Comparison of ENCODE assay signal across 23 cellular contexts in the genomic region with DNA sequence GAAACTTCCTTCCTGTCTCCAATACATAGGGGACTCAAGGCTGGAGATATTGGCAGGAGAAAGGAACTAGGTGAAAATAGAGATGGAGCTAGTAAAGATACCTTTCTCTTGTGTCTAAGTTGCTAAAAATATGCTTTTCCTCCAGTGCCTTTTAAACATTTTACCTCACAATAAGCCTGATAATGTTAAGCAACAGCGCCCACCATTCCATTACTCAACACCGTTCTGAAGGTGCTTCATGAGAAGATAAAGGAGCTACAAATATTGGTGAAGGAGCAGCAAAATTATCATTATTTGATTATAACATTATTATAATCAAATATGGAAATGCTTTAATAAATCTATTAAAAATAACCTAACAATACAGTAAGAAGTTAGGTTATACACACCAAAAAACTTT.
DNase-seq lines count a peak whose midpoint lies in the region; ATAC-seq and TF ChIP-seq lines count a peak whose summit lies in the region.
"Had no signal": no experiment of that assay in that cellular context is flagged by ENCODE, and none has a peak within 500 bp of the region (broad histone marks: within the 10 kb centered on the region; RNA-seq: fewer than 3 reads in every experiment).

No MANE protein-coding gene starts in this region.

- H3K79me2 ChIP-seq in neural progenitor cell (ENCODE audit: low read depth), result no peaks in the 10 kb centered on the region

- H3K9ac ChIP-seq in endodermal cell (ENCODE audit: extremely low read depth, low read length, poor library complexity, severe bottlenecking), result no peak overlapping the region
- no peak overlapping the region for H3K9ac ChIP-seq in neural progenitor cell
- H3K9ac ChIP-seq: BLaER1 had no signal

- no peak overlapping the region for H2AFZ ChIP-seq in neural progenitor cell (replicated peaks)

- no peaks in the 10 kb centered on the region for H4K20me1 ChIP-seq in neural progenitor cell (ENCODE audit: low read depth)
- H4K20me1 ChIP-seq: BLaER1 had no signal

- peaks cover 7% of the 10 kb centered on the region for H3K27me3 ChIP-seq in endodermal cell (ENCODE audit: control insufficient read depth, insufficient read depth, low read length, poor library complexity, severe bottlenecking)
- H3K27me3 ChIP-seq in neural progenitor cell, result no peaks in the 10 kb centered on the region
- H3K27me3 ChIP-seq: BE2C, BLaER1 had no signal

- H3K9me3 ChIP-seq in endodermal cell (ENCODE audit: control insufficient read depth, low read length), result no peaks in the 10 kb centered on the region
- no peaks in the 10 kb centered on the region for H3K9me3 ChIP-seq in neural progenitor cell (ENCODE audit: low read depth)
- H3K9me3 ChIP-seq: A549, BE2C, BLaER1 had no signal

- H3K9me3 Mint-ChIP-seq in endodermal cell, result no peaks in the 10 kb centered on the region
- no peaks in the 10 kb centered on the region for H3K9me3 Mint-ChIP-seq in neural progenitor cell
- H3K9me3 Mint-ChIP-seq: CD14-positive monocyte; CD8-positive, alpha-beta memory T cell had no signal

- H3K4me3 Mint-ChIP-seq in endodermal cell (no peak overlapping the region), neural progenitor cell (no peak overlapping the region)
- H3K4me3 Mint-ChIP-seq: CD14-positive monocyte; CD4-positive, alpha-beta memory T cell; CD4-positive, CD25-positive, alpha-beta regulatory T cell; CD8-positive, alpha-beta memory T cell had no signal

- H3K36me3 ChIP-seq in endodermal cell (ENCODE audit: control insufficient read depth, insufficient read depth, low read length), result no peaks in the 10 kb centered on the region
- H3K36me3 ChIP-seq in neural progenitor cell, result no peaks in the 10 kb centered on the region
- H3K36me3 ChIP-seq: BE2C, BLaER1 had no signal

- H3K4me1 ChIP-seq in endodermal cell (ENCODE audit: control insufficient read depth, insufficient read depth, low read length) (peaks cover 28% of the 10 kb centered on the region), neural progenitor cell (peaks cover 15% of the 10 kb centered on the region)
- H3K4me1 ChIP-seq: BE2C, BLaER1 had no signal

- H3K27me3 Mint-ChIP-seq in endodermal cell (ENCODE audit: insufficient read depth) (peaks cover 18% of the 10 kb centered on the region), neural progenitor cell (ENCODE audit: insufficient read depth, low read depth) (peaks cover 7% of the 10 kb centered on the region)

- peaks cover 9% of the 10 kb centered on the region for H3F3A ChIP-seq in neural progenitor cell (ENCODE audit: low read depth)

- 100% methylated on average over 2 of the region's 2 CpGs; no CpG with 5 or more reads in 1 of the 2 experiments for WGBS in endodermal cell (ENCODE audit: insufficient coverage in 1 of 2, insufficient read length in 1 of 2), 2 experiments

- H3K27ac Mint-ChIP-seq in endodermal cell (no peak overlapping the region), neural progenitor cell (peak overlapping the region; percentile 60)
- H3K27ac Mint-ChIP-seq: CD14-positive monocyte; CD4-positive, alpha-beta memory T cell; CD4-positive, CD25-positive, alpha-beta regulatory T cell; CD8-positive, alpha-beta memory T cell had no signal

- H3K4me1 Mint-ChIP-seq in endodermal cell (peaks cover 41% of the 10 kb centered on the region), neural progenitor cell (peaks cover 49% of the 10 kb centered on the region)
- H3K4me1 Mint-ChIP-seq: CD4-positive, alpha-beta memory T cell; CD4-positive, CD25-positive, alpha-beta regulatory T cell; CD8-positive, alpha-beta memory T cell had no signal

- H3K36me3 Mint-ChIP-seq in endodermal cell (ENCODE audit: low read depth) (no peaks in the 10 kb centered on the region), neural progenitor cell (no peaks in the 10 kb centered on the region)
- H3K36me3 Mint-ChIP-seq: CD14-positive monocyte; CD4-positive, alpha-beta memory T cell; CD4-positive, CD25-positive, alpha-beta regulatory T cell; CD8-positive, alpha-beta memory T cell had no signal

- H3K4me3 ChIP-seq in endodermal cell (ENCODE audit: low read length) (no peak overlapping the region), neural progenitor cell (no peak overlapping the region)
- H3K4me3 ChIP-seq: A549, BLaER1, GM12878 had no signal

- H3K27ac ChIP-seq in VCaP (peak overlapping the region; percentile 27), endodermal cell (ENCODE audit: low read depth, low read length) (peak overlapping the region; percentile 50), neural progenitor cell (no peak overlapping the region)
- H3K27ac ChIP-seq: 22Rv1, A549, BLaER1 had no signal

- DNase-seq in endodermal cell (no peak), neural progenitor cell (ENCODE audit: low spot score) (no peak), kidney glomerular epithelial cell (lab: John Stamatoyannopoulos, UW) (no peak)
- DNase-seq in stimulated activated CD4-positive, alpha-beta T cell treated with anti-CD3 and anti-CD28 coated beads, Interleukin-12 subunit alpha, Interleukin-12 subunit beta, amount 100 ng/mL, for 4 hours, result no peak
- DNase-seq: BE2C; CD4-positive, alpha-beta memory T cell; CD4-positive, CD25-positive, alpha-beta regulatory T cell; CD8-positive, alpha-beta memory T cell; COR-L47; DMS 273 treated with DMSO at 0.1 percent for 48 hours; DMS153; DMS53; DMS79; DND-41; EL; GDM1 had no signal

- ATAC-seq in HG02938 (IDR thresholded peaks at IDR 0.05; ENCODE audit: unreplicated experiment), result no peak
- ATAC-seq: A549, GM12878 had no signal

- H3K4me2 ChIP-seq in neural progenitor cell, result no peak overlapping the region
- H3K4me2 ChIP-seq: A549, BLaER1 had no signal

- TF ChIP-seq CTCF in VCaP (conservative IDR thresholded peaks at IDR 0.05), result no peak
- TF ChIP-seq CTCF in endodermal cell (conservative IDR thresholded peaks at IDR 0.05), result no peak
- no peak for TF ChIP-seq CTCF in neural progenitor cell (IDR thresholded peaks at IDR 0.05)
